Comparison of ENCODE assay signal across 21 cellular contexts in genomic region chr2:112003585-112003984, GRCh38.
"Had no signal": no experiment of that assay in that cellular context is flagged by ENCODE, and none has a peak within 500 bp of the region (broad histone marks: within the 10 kb centered on the region; RNA-seq: fewer than 3 reads in every experiment).

No MANE protein-coding gene starts in this region.

- ATAC-seq: stimulated activated naive CD8-positive, alpha-beta T cell treated with anti-CD3 and anti-CD28 coated beads, Interleukin-15, amount 100 ng/mL, for 72 hours; WTC11 had no signal

- H3K9me3 Mint-ChIP-seq: activated T-cell treated with anti-CD3 and anti-CD28 coated beads, Interleukin-2, amount 50 U/mL, for 24 hours; neural crest cell had no signal

- H3K27me3 Mint-ChIP-seq: activated T-cell treated with anti-CD3 and anti-CD28 coated beads, Interleukin-2, amount 50 U/mL, for 24 hours had no signal

- H3K27ac ChIP-seq: breast epithelium, lower lobe of right lung, tibial artery, uterus had no signal

- H3K27ac Mint-ChIP-seq: activated naive CD8-positive, alpha-beta T cell treated with anti-CD3 and anti-CD28 coated beads, Interleukin-2, amount 10 ng/mL, durations not matched to agents 7 days and 5 days; activated T-cell treated with anti-CD3 and anti-CD28 coated beads, Interleukin-2, amount 50 U/mL, for 24 hours; naive thymus-derived CD4-positive, alpha-beta T cell; stimulated activated naive CD8-positive, alpha-beta T cell treated with anti-CD3 and anti-CD28 coated beads, Interleukin-15, amount 100 ng/mL, for 72 hours; T-helper 1 cell treated with Interleukin-12 subunit alpha and Interleukin-12 subunit beta and Interleukin-4 antibody, amounts not matched to agents 30 μg/mL and 1 μg/mL, for 36 hours had no signal

- H3K4me1 ChIP-seq: breast epithelium, uterus had no signal

- H3K4me3 Mint-ChIP-seq: activated naive CD8-positive, alpha-beta T cell treated with anti-CD3 and anti-CD28 coated beads, Interleukin-2, amount 10 ng/mL, durations not matched to agents 7 days and 5 days; activated T-cell treated with anti-CD3 and anti-CD28 coated beads, Interleukin-2, amount 50 U/mL, for 24 hours; naive thymus-derived CD4-positive, alpha-beta T cell; neural crest cell; stimulated activated naive CD8-positive, alpha-beta T cell treated with anti-CD3 and anti-CD28 coated beads, Interleukin-15, amount 100 ng/mL, for 72 hours; T-helper 1 cell treated with Interleukin-12 subunit alpha and Interleukin-12 subunit beta and Interleukin-4 antibody, amounts not matched to agents 30 μg/mL and 1 μg/mL, for 36 hours; WTC11 had no signal

- FAIRE-seq: endometrium, keratinocyte had no signal

- H3K27me3 ChIP-seq: breast epithelium, tibial artery, uterus had no signal

- H3K4me1 Mint-ChIP-seq: WTC11 had no signal

- H3K9me3 ChIP-seq: breast epithelium, lower lobe of right lung, tibial artery, uterus had no signal

- H3K4me3 ChIP-seq: breast epithelium, lower lobe of right lung, tibial artery, uterus had no signal

- DNase-seq: activated CD8-positive, alpha-beta memory T cell treated with anti-CD3 and anti-CD28 coated beads for 24 hours; activated CD8-positive, alpha-beta memory T cell treated with anti-CD3 and anti-CD28 coated beads, Interleukin-2, amount 50 U/mL, for 4 hours; activated naive CD4-positive, alpha-beta T cell treated with Interleukin-2 at 50 U/mL for 16 hours; activated naive CD8-positive, alpha-beta T cell treated with anti-CD3 and anti-CD28 coated beads, Interleukin-2, amount 10 ng/mL, durations not matched to agents 7 days and 5 days; activated T-cell treated with anti-CD3 and anti-CD28 coated beads, Interleukin-2, amount 50 U/mL, for 24 hours; amniotic stem cell; cortex of kidney; effector CD4-positive, alpha-beta T cell; stimulated activated CD4-positive, alpha-beta T cell treated with anti-CD3 and anti-CD28 coated beads, Interleukin-4, amount 100 ng/mL, for 24 hours; stimulated activated naive CD8-positive, alpha-beta T cell treated with anti-CD3 and anti-CD28 coated beads, Interleukin-15, amount 100 ng/mL, for 72 hours; T1000 had no signal

- H3K36me3 Mint-ChIP-seq: activated naive CD8-positive, alpha-beta T cell treated with anti-CD3 and anti-CD28 coated beads, Interleukin-2, amount 10 ng/mL, durations not matched to agents 7 days and 5 days had no signal

- H3K36me3 ChIP-seq: breast epithelium, uterus had no signal
